16 cellular contexts compared by ENCODE assay signal in the genomic region with DNA sequence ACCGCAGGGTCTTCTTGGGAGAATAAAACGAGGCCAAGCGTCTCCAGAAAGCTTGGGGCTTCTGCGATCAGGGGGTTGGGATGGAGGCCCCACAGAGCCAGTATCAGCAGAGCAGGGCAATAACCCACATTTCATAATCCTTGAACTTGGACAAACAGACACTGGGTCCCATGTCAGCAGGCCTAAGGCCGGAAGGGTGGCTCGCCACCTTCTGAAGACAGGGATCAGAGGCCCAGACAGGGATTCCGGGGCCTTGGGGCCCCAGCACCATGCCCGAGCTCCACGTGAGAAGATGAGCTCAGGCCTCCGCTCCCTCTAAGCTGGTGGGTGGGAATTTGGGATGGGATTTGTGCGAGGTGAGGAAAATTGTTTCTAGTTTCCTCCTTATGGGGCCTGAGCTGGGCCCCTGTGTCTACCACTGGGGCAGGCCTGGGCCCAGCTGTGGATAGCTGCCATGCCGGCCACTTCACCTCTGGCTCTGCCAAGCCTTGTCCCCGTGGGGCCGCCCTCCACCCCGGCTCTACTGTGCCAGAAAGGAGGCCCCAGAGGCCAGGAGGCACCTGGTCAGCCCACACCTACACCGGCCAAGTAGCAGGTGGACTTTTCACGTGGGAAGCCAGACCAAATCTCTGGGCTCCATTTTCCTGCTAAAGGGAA.
DNase-seq lines count a peak whose midpoint lies in the region; ATAC-seq and TF ChIP-seq lines count a peak whose summit lies in the region.
"Had no signal": no experiment of that assay in that cellular context is flagged by ENCODE, and none has a peak within 500 bp of the region (broad histone marks: within the 10 kb centered on the region; RNA-seq: fewer than 3 reads in every experiment).

No MANE protein-coding gene starts in this region.

- no peak overlapping the region for H2BK120ac ChIP-seq in IMR-90 (ENCODE audit: low read depth, low read length)

- H3K9me3 Mint-ChIP-seq in neural progenitor cell: no peaks in the 10 kb centered on the region
- H3K9me3 Mint-ChIP-seq: CD4-positive, alpha-beta memory T cell; GM23338 had no signal

- H4K91ac ChIP-seq in IMR-90 (ENCODE audit: insufficient read depth, low read depth, low read length): no peak overlapping the region

- in situ Hi-C loops in IMR-90 (cut with MboI; ENCODE audit: low sequenced_read_pairs): loop anchor here (5.0 kb wide), 1 partner anchor 168 kb away; a partner anchor contains a TSS

- H3K56ac ChIP-seq in IMR-90 (ENCODE audit: extremely low read depth, insufficient read depth, low read length): no peak overlapping the region

- no peak for TF ChIP-seq RAD21 in IMR-90 (IDR thresholded peaks at IDR 0.05; ENCODE audit: low read length)

- peaks cover 21% of the 10 kb centered on the region for H3F3A ChIP-seq in neural progenitor cell (ENCODE audit: low read depth)

- intact Hi-C loops in IMR-90 (cut with micrococcal nuclease) (loop anchor here (5.0 kb wide), 2 partner anchors 183 to 578 kb away; no protein-coding TSS in a partner anchor), right lobe of liver (cut with DNase I) (loop anchor here (5.0 to 10.0 kb wide), 4 partner anchors 125 to 277 kb away; no protein-coding TSS in a partner anchor)

- DNase-seq in IMR-90 (no peak), hepatocyte (ENCODE audit: low spot score) (no peak), right lobe of liver (no peak), neural progenitor cell (ENCODE audit: low spot score) (no peak), NCI-H2107 treated with DMSO at 0.1 percent for 48 hours (lab: John Stamatoyannopoulos, UW; ENCODE audit: unreplicated experiment) (no peak), NOMO-1 treated with DMSO at 0.1 percent for 48 hours (lab: John Stamatoyannopoulos, UW; ENCODE audit: unreplicated experiment) (no peak), NCI-H446 (lab: John Stamatoyannopoulos, UW) (no peak)
- DNase-seq: 8988T; CD4-positive, alpha-beta memory T cell; DMS79 treated with DMSO at 0.1 percent for 48 hours; GF-D8; HCEC 1CT had no signal

- H3K79me2 ChIP-seq in hepatocyte (no peaks in the 10 kb centered on the region), neural progenitor cell (ENCODE audit: low read depth) (no peaks in the 10 kb centered on the region)

- no peak overlapping the region for H2BK5ac ChIP-seq in IMR-90 (ENCODE audit: low read depth, low read length, poor library complexity, severe bottlenecking)

- H3K36me3 ChIP-seq in IMR-90 (ENCODE audit: control insufficient read depth, insufficient read depth, low read length) (no peaks in the 10 kb centered on the region), hepatocyte (replicated peaks; ENCODE audit: insufficient read depth, low read depth) (no peaks in the 10 kb centered on the region), right lobe of liver (no peaks in the 10 kb centered on the region), neural progenitor cell (no peaks in the 10 kb centered on the region)
- H3K36me3 ChIP-seq: BLaER1 had no signal

- H3K9me1 ChIP-seq in IMR-90 (ENCODE audit: insufficient read depth, low read length): no peaks in the 10 kb centered on the region

- H3K4me1 Mint-ChIP-seq in neural progenitor cell: peaks cover 33% of the 10 kb centered on the region

- no peak overlapping the region for H2AK5ac ChIP-seq in IMR-90 (ENCODE audit: low read depth, low read length)

- peaks cover 16% of the 10 kb centered on the region for H3K27me3 Mint-ChIP-seq in neural progenitor cell (ENCODE audit: insufficient read depth, low read depth)

- peaks cover 18% of the 10 kb centered on the region; the same call in 1 of the 2 replicates for H3K27me3 ChIP-seq in IMR-90 (ENCODE audit: control insufficient read depth, insufficient read depth, low read length)
- H3K27me3 ChIP-seq in hepatocyte: no peaks in the 10 kb centered on the region
- no peaks in the 10 kb centered on the region for H3K27me3 ChIP-seq in right lobe of liver
- H3K27me3 ChIP-seq in neural progenitor cell: no peaks in the 10 kb centered on the region
- H3K27me3 ChIP-seq: BLaER1 had no signal

- CTCF ChIA-PET in IMR-90 (lab: Yijun Ruan, JAX): no interaction called here

- H3K36me3 Mint-ChIP-seq in neural progenitor cell: no peaks in the 10 kb centered on the region
- H3K36me3 Mint-ChIP-seq: CD14-positive monocyte; CD4-positive, alpha-beta memory T cell had no signal

- H3K18ac ChIP-seq in IMR-90 (ENCODE audit: low read depth, low read length): no peak overlapping the region

- no peak overlapping the region for H3K4me3 Mint-ChIP-seq in neural progenitor cell
- H3K4me3 Mint-ChIP-seq: CD14-positive monocyte; CD4-positive, alpha-beta memory T cell; GM23338 had no signal

- H2AFZ ChIP-seq in IMR-90 (replicated peaks; ENCODE audit: low read length, poor library complexity) (peak overlapping the region; percentile 51), hepatocyte (no peak overlapping the region), neural progenitor cell (replicated peaks) (no peak overlapping the region)
- H2AFZ ChIP-seq: GM23338 had no signal

- H3K27ac ChIP-seq in IMR-90 (ENCODE audit: insufficient read depth, low read length): no peak overlapping the region
- H3K27ac ChIP-seq in hepatocyte: peak overlapping the region; percentile 76
- H3K27ac ChIP-seq in right lobe of liver: peak overlapping the region in 2 of 3 donors; percentile 25 to 26
- no peak overlapping the region for H3K27ac ChIP-seq in neural progenitor cell
- H3K27ac ChIP-seq: BLaER1 had no signal

- peaks cover 4% of the 10 kb centered on the region; the same call in 1 of the 2 replicates for H4K20me1 ChIP-seq in IMR-90 (ENCODE audit: insufficient read depth, low read length)
- no peaks in the 10 kb centered on the region for H4K20me1 ChIP-seq in hepatocyte (ENCODE audit: insufficient read depth, poor library complexity, severe bottlenecking)
- no peaks in the 10 kb centered on the region for H4K20me1 ChIP-seq in neural progenitor cell (ENCODE audit: low read depth)
- H4K20me1 ChIP-seq: BLaER1 had no signal

- no peak overlapping the region for H2BK20ac ChIP-seq in IMR-90 (ENCODE audit: low read depth, low read length)

- no peak overlapping the region for H2AK9ac ChIP-seq in IMR-90 (replicated peaks; ENCODE audit: low read depth, low read length, poor library complexity)

- POLR2A ChIA-PET in IMR-90 (lab: Charles Lee; ENCODE audit: unreplicated experiment): no interaction called here

- no peak overlapping the region for H3K9ac ChIP-seq in IMR-90 (ENCODE audit: low read depth, low read length)
- H3K9ac ChIP-seq in neural progenitor cell: no peak overlapping the region
- H3K9ac ChIP-seq: BLaER1 had no signal

- TF ChIP-seq POLR2A in IMR-90 (IDR thresholded peaks at IDR 0.05; ENCODE audit: low read depth, low read length) (no peak), right lobe of liver (IDR thresholded peaks at IDR 0.05) (no peak)

- H3K4ac ChIP-seq in IMR-90 (ENCODE audit: low read depth, low read length): no peak overlapping the region

- peak overlapping the region; percentile 83 for H3K27ac Mint-ChIP-seq in neural progenitor cell
- H3K27ac Mint-ChIP-seq: CD14-positive monocyte; CD4-positive, alpha-beta memory T cell; GM23338 had no signal

- no peak overlapping the region for H4K8ac ChIP-seq in IMR-90 (ENCODE audit: low read depth in 2 of 2, low read length in 2 of 2)

- no peak overlapping the region for H4K5ac ChIP-seq in IMR-90 (ENCODE audit: low read depth, low read length)

- dilution Hi-C loops in IMR-90 (cut with HindIII; ENCODE audit: low sequenced_read_pairs, unreplicated experiment): no loop called here

- no peak overlapping the region for H3K23ac ChIP-seq in IMR-90 (ENCODE audit: low read depth, low read length)

- H3K4me3 ChIP-seq in IMR-90 (ENCODE audit: insufficient read depth, low read depth, low read length) (no peak overlapping the region), hepatocyte (no peak overlapping the region), right lobe of liver (no peak overlapping the region), neural progenitor cell (no peak overlapping the region)
- H3K4me3 ChIP-seq: BLaER1, GM23338 had no signal

- no peak overlapping the region for H3K4me2 ChIP-seq in IMR-90 (ENCODE audit: low read depth, low read length)
- H3K4me2 ChIP-seq in hepatocyte: no peak overlapping the region
- no peak overlapping the region for H3K4me2 ChIP-seq in neural progenitor cell
- H3K4me2 ChIP-seq: GM23338 had no signal

- H3K79me1 ChIP-seq in IMR-90 (ENCODE audit: low read depth in 1 of 2, low read length in 2 of 2): no peaks in the 10 kb centered on the region

- ATAC-seq in IMR-90 (ENCODE audit: low read depth) (no peak), right lobe of liver (peak; percentile 43 to 61 (median 52)), HG02623 (IDR thresholded peaks at IDR 0.05; ENCODE audit: unreplicated experiment) (no peak)

- H2BK15ac ChIP-seq in IMR-90 (ENCODE audit: low read depth, low read length): no peak overlapping the region

- BruUV-seq in IMR-90 (replicated peaks; lab: Mats Ljungman, UMichigan): no TSS peak

- 97% methylated on average over 5 of the region's 17 CpGs; no CpG with 5 or more reads in 1 of the 2 experiments for WGBS in IMR-90 (ENCODE audit: extremely low coverage in 2 of 2, insufficient read length in 1 of 2), 2 experiments
- 84% methylated on average over 17 of the region's 17 CpGs for WGBS in hepatocyte (ENCODE audit: low lambda C conversion rate, missing lambda C conversion rate)
- 10% methylated on average over 2 of the region's 17 CpGs for WGBS in right lobe of liver (ENCODE audit: insufficient coverage, low coverage, low lambda C conversion rate, missing lambda C conversion rate)

- H3K4me1 ChIP-seq in IMR-90 (ENCODE audit: control insufficient read depth, insufficient read depth, low read length): peaks cover 4% of the 10 kb centered on the region; the same call in 1 of the 2 replicates
- peaks cover 10% of the 10 kb centered on the region for H3K4me1 ChIP-seq in hepatocyte (ENCODE audit: insufficient read depth)
- peaks cover 0 to 19% (median 3%) of the 10 kb centered on the region in 4 donors for H3K4me1 ChIP-seq in right lobe of liver
- H3K4me1 ChIP-seq in neural progenitor cell: peaks cover 32% of the 10 kb centered on the region

- no peaks in the 10 kb centered on the region for H3K9me2 ChIP-seq in hepatocyte (replicated peaks; ENCODE audit: insufficient read depth)

- H3K9me3 ChIP-seq in IMR-90 (ENCODE audit: control insufficient read depth, insufficient read depth, low read length): no peaks in the 10 kb centered on the region
- H3K9me3 ChIP-seq in hepatocyte (ENCODE audit: low read depth): no peaks in the 10 kb centered on the region
- H3K9me3 ChIP-seq in right lobe of liver: no peaks in the 10 kb centered on the region
- no peaks in the 10 kb centered on the region for H3K9me3 ChIP-seq in neural progenitor cell (ENCODE audit: low read depth)
- H3K9me3 ChIP-seq: BLaER1 had no signal

- TF ChIP-seq CTCF in IMR-90 (conservative IDR thresholded peaks at IDR 0.05; ENCODE audit: low read depth, low read length) (no peak), hepatocyte (IDR thresholded peaks at IDR 0.05; ENCODE audit: poor library complexity) (no peak), right lobe of liver (IDR thresholded peaks at IDR 0.05) (no peak), neural progenitor cell (IDR thresholded peaks at IDR 0.05) (no peak)

- H3K14ac ChIP-seq in IMR-90 (replicated peaks; ENCODE audit: low read depth, low read length): no peak overlapping the region

Comparison
In these comparisons a context has a peak if more than half of its experiments do, and no peak if none do; other contexts are left out.
1. ATAC-seq: peak in right lobe of liver (4 of 4); none in IMR-90 (single experiment) and HG02623 (single experiment).
2. H3K27ac ChIP-seq: peak in hepatocyte (single experiment) and right lobe of liver (2 of 3); none in IMR-90 (single experiment) and neural progenitor cell (single experiment).